ENCODE assay signal across 13 cellular contexts in the genomic region with DNA sequence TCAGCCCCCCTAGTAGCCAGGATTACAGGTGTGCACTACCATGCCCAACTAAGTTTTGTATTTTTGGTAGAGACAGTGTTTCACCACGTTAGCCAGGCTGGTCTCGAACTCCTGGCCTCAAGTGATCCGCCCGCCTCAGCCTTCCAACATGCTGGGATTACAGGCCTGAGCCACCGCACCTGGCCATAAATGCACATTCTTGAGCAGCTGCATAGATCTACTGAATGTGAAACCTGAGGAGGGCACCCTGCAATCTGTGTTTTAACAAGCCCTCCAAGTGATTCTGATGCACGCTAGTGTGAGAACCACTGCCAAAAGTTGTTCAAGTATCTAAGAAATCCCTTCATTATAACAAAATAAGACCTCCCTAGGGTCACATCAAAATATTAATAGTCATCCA.
DNase-seq lines count a peak whose midpoint lies in the region; TF ChIP-seq lines count a peak whose summit lies in the region.
"Had no signal": no experiment of that assay in that cellular context is flagged by ENCODE, and none has a peak within 500 bp of the region (broad histone marks: within the 10 kb centered on the region; RNA-seq: fewer than 3 reads in every experiment).

No MANE protein-coding gene starts in this region.

- peak; percentile 3 for DNase-seq in NCI-H82 (lab: John Stamatoyannopoulos, UW)
- no peak for DNase-seq in NCI-H82 treated with DMSO at 0.1 percent for 48 hours (lab: John Stamatoyannopoulos, UW; ENCODE audit: unreplicated experiment)
- peak; percentile 14 for DNase-seq in COLO668 (lab: John Stamatoyannopoulos, UW; ENCODE audit: unreplicated experiment)
- DNase-seq in NCI-H69 (lab: John Stamatoyannopoulos, UW) = peak; percentile 71
- DNase-seq in neuronal stem cell (ENCODE audit: low spot score) = no peak
- DNase-seq in glutamatergic neuron = no peak
- DNase-seq in BE2C = no peak
- DNase-seq: GDM1, MV-4-11, NCI-H2107, NCI-H446 treated with DMSO at 0.1 percent for 48 hours had no signal

- no peaks in the 10 kb centered on the region for H3K9me3 ChIP-seq in neuronal stem cell (replicated peaks in 1 of 2; ENCODE audit: control insufficient read depth in 2 of 2, insufficient read depth in 1 of 2, low read depth in 1 of 2, low read length in 2 of 2)
- no peaks in the 10 kb centered on the region for H3K9me3 ChIP-seq in BE2C

- no peak overlapping the region for H4K8ac ChIP-seq in neuronal stem cell (ENCODE audit: low read depth, low read length)

- H2BK120ac ChIP-seq in neuronal stem cell (ENCODE audit: low read depth, low read length) = no peak overlapping the region

- no peak overlapping the region for H3K4me3 Mint-ChIP-seq in glutamatergic neuron (ENCODE audit: unreplicated experiment)
- H3K4me3 Mint-ChIP-seq: T-helper 1 cell treated with Interleukin-12 subunit alpha and Interleukin-12 subunit beta and Interleukin-4 antibody, amounts not matched to agents 30 μg/mL and 1 μg/mL, for 36 hours had no signal

- no peak overlapping the region for H3K9ac ChIP-seq in neuronal stem cell (ENCODE audit: low read depth, low read length, poor library complexity)

- H3K4me2 ChIP-seq in neuronal stem cell (ENCODE audit: insufficient read depth, low read length, poor library complexity, severe bottlenecking) = no peak overlapping the region

- H3K9me3 Mint-ChIP-seq in glutamatergic neuron (ENCODE audit: unreplicated experiment) = peaks cover 2% of the 10 kb centered on the region
- H3K9me3 Mint-ChIP-seq: IgD-negative memory B cell; T-helper 1 cell treated with Interleukin-12 subunit alpha and Interleukin-12 subunit beta and Interleukin-4 antibody, amounts not matched to agents 30 μg/mL and 1 μg/mL, for 36 hours had no signal

- no peak overlapping the region for H3K27ac Mint-ChIP-seq in glutamatergic neuron (ENCODE audit: unreplicated experiment)
- H3K27ac Mint-ChIP-seq: IgD-negative memory B cell; T-helper 1 cell treated with Interleukin-12 subunit alpha and Interleukin-12 subunit beta and Interleukin-4 antibody, amounts not matched to agents 30 μg/mL and 1 μg/mL, for 36 hours had no signal

- H3K36me3 ChIP-seq in neuronal stem cell (replicated peaks in 1 of 2; ENCODE audit: control insufficient read depth in 2 of 2, insufficient read depth in 2 of 2, low read length in 2 of 2) (no peaks in the 10 kb centered on the region), BE2C (no peaks in the 10 kb centered on the region)

- H3K18ac ChIP-seq in neuronal stem cell (ENCODE audit: low read length) = no peak overlapping the region

- no peak overlapping the region for H3K27ac ChIP-seq in neuronal stem cell (replicated peaks; ENCODE audit: low read length)

- H3K23ac ChIP-seq in neuronal stem cell (ENCODE audit: low read depth, low read length, poor library complexity) = no peak overlapping the region

- no peak overlapping the region for H2BK15ac ChIP-seq in neuronal stem cell (ENCODE audit: low read length)

- H3K27me3 ChIP-seq in neuronal stem cell (ENCODE audit: control insufficient read depth in 3 of 3, insufficient read depth in 3 of 3, low read depth in 1 of 3, low read length in 3 of 3) (no peaks in the 10 kb centered on the region), BE2C (no peaks in the 10 kb centered on the region)

- no peak overlapping the region for H2BK5ac ChIP-seq in neuronal stem cell (ENCODE audit: low read length)

- no CpG with 5 or more reads among the region's 6 CpGs for WGBS in neuronal stem cell (ENCODE audit: extremely low coverage in 2 of 2, insufficient read length in 2 of 2, insufficient replicate concordance in 1 of 2), 2 donors

- H3K4me3 ChIP-seq in neuronal stem cell (ENCODE audit: low read length in 2 of 2) = no peak overlapping the region
- no peak overlapping the region for H3K4me3 ChIP-seq in BE2C (ENCODE audit: low read depth, low read length)

- peaks cover 2% of the 10 kb centered on the region for H3K27me3 Mint-ChIP-seq in glutamatergic neuron (ENCODE audit: unreplicated experiment)

- no peaks in the 10 kb centered on the region for H3K36me3 Mint-ChIP-seq in glutamatergic neuron (ENCODE audit: unreplicated experiment)
- H3K36me3 Mint-ChIP-seq: IgD-negative memory B cell had no signal

- H3K4ac ChIP-seq in neuronal stem cell (ENCODE audit: low read length) = no peak overlapping the region

- peak overlapping the region; percentile 36 for H2AK5ac ChIP-seq in neuronal stem cell (ENCODE audit: low read depth, low read length)

- no peak overlapping the region for H3K14ac ChIP-seq in neuronal stem cell (ENCODE audit: low read length)

- H2BK12ac ChIP-seq in neuronal stem cell (ENCODE audit: low read length) = no peak overlapping the region

- no peak overlapping the region for H4K91ac ChIP-seq in neuronal stem cell (ENCODE audit: low read depth, low read length, poor library complexity)

- H3K79me1 ChIP-seq in neuronal stem cell (ENCODE audit: low read depth, low read length) = no peaks in the 10 kb centered on the region

- H2AFZ ChIP-seq in neuronal stem cell (ENCODE audit: low read length) = no peak overlapping the region

- TF ChIP-seq CTCF in glutamatergic neuron (IDR thresholded peaks at IDR 0.05; ENCODE audit: partially characterized antibody, unreplicated experiment) = no peak
- no peak for TF ChIP-seq CTCF in BE2C (IDR thresholded peaks at IDR 0.05; ENCODE audit: low read depth, low read length)

- H3K4me1 ChIP-seq in neuronal stem cell (ENCODE audit: control insufficient read depth in 2 of 2, insufficient read depth in 1 of 2, low read depth in 1 of 2, low read length in 2 of 2) = no peaks in the 10 kb centered on the region
- H3K4me1 ChIP-seq in BE2C = no peaks in the 10 kb centered on the region

- no peaks in the 10 kb centered on the region for H3K4me1 Mint-ChIP-seq in glutamatergic neuron (ENCODE audit: low read depth, unreplicated experiment)

Comparison
In these comparisons a context has a peak if more than half of its experiments do, and no peak if none do; other contexts are left out.
1. DNase-seq: peak in NCI-H82 (single experiment), COLO668 (single experiment) and NCI-H69 (single experiment); none in NCI-H82 treated with DMSO at 0.1 percent for 48 hours (single experiment), neuronal stem cell (single experiment), glutamatergic neuron (single experiment) and BE2C (single experiment).